8 cellular contexts compared by ENCODE assay signal in genomic region chr12:52119398-52120254, GRCh38. TPM values are rescaled to one million over a fixed set of nuclear protein-coding genes. Genes with fewer than 3 reads are reported as not detected.
DNase-seq lines count a peak whose midpoint lies in the region; ATAC-seq, FAIRE-seq and TF ChIP-seq lines count a peak whose summit lies in the region.

No MANE protein-coding gene starts in this region.

- no peak overlapping the region for H3K4me3 ChIP-seq in LNCaP clone FGC (ENCODE audit: low read depth, low read length)
- no peak overlapping the region for H3K4me3 ChIP-seq in WERI-Rb-1 (ENCODE audit: low read depth, low read length)
- H3K4me3 ChIP-seq in endothelial cell of umbilical vein (replicated peaks in 1 of 3; ENCODE audit: insufficient read depth in 1 of 3, low read depth in 1 of 3, low read length in 3 of 3), result no peak overlapping the region
- H3K4me3 ChIP-seq in parathyroid adenoma (ENCODE audit: low read depth, low read length), result peak overlapping the region; percentile 2

- H3K4me2 ChIP-seq in endothelial cell of umbilical vein (ENCODE audit: insufficient read depth, low read length) (no peak overlapping the region), parathyroid adenoma (ENCODE audit: low read length) (peak overlapping the region; percentile 43)

- H3K27me3 ChIP-seq in WERI-Rb-1 (ENCODE audit: insufficient read depth, low read depth, severe bottlenecking) (no peaks in the 10 kb centered on the region), endothelial cell of umbilical vein (ENCODE audit: control insufficient read depth in 2 of 2, insufficient read depth in 2 of 2, low read length in 2 of 2) (peaks cover 0 to 6% of the 10 kb centered on the region in 2 experiments), parathyroid adenoma (ENCODE audit: control insufficient read depth, insufficient read depth, low read length) (no peaks in the 10 kb centered on the region)

- H3K27ac ChIP-seq in WERI-Rb-1 (no peak overlapping the region), endothelial cell of umbilical vein (ENCODE audit: insufficient read depth, low read depth, low read length) (no peak overlapping the region), parathyroid adenoma (peak overlapping the region; percentile 99)

- no peaks in the 10 kb centered on the region for H3K9me3 ChIP-seq in WERI-Rb-1 (ENCODE audit: severe bottlenecking)
- H3K9me3 ChIP-seq in endothelial cell of umbilical vein (replicated peaks; ENCODE audit: control insufficient read depth, insufficient read depth, low read length), result no peaks in the 10 kb centered on the region
- H3K9me3 ChIP-seq in parathyroid adenoma (ENCODE audit: control insufficient read depth, low read length), result no peaks in the 10 kb centered on the region

- dilution Hi-C loops in endothelial cell of umbilical vein (cut with MboI; ENCODE audit: extremely low pct_ligation_motif_present, low sequenced_read_pairs), result no loop called here

- intact Hi-C loops in endothelial cell of umbilical vein (cut with micrococcal nuclease), result loop anchor here (1.0 to 10.0 kb wide), 3 partner anchors 50 to 885 kb away; partner anchors contain the start of genes ATG101 and EIF4B

- peak; percentile 42 for TF ChIP-seq CTCF in LNCaP clone FGC (IDR thresholded peaks at IDR 0.05; ENCODE audit: control insufficient read depth, extremely low read depth, insufficient read depth)
- TF ChIP-seq CTCF in WERI-Rb-1 (IDR thresholded peaks at IDR 0.05; ENCODE audit: low read depth, low read length), result peak; percentile 87
- TF ChIP-seq CTCF in endothelial cell of umbilical vein (IDR thresholded peaks at IDR 0.05; ENCODE audit: extremely low read depth in 1 of 2, insufficient read depth in 1 of 2, low read depth in 1 of 2, low read length in 2 of 2), result peak; percentile 65 to 88
- peak; percentile 82 for TF ChIP-seq CTCF in parathyroid adenoma (IDR thresholded peaks at IDR 0.05)

- POLR2A ChIA-PET in endothelial cell of umbilical vein (lab: Charles Lee), result interaction anchor here (0.7 kb wide), 1 partner anchor 75 kb away, joined by 4 read pairs; no protein-coding TSS in a partner anchor

- BruUV-seq in endothelial cell of umbilical vein (replicated peaks; lab: Mats Ljungman, UMichigan), result no TSS peak

- no peak overlapping the region for H3K9ac ChIP-seq in endothelial cell of umbilical vein (replicated peaks; ENCODE audit: extremely low read depth, insufficient read depth, low read length)
- no peak overlapping the region for H3K9ac ChIP-seq in parathyroid adenoma

- no peak for ATAC-seq in HG03521 (IDR thresholded peaks at IDR 0.05; ENCODE audit: unreplicated experiment)

- peaks cover 7% of the 10 kb centered on the region for H3K4me1 ChIP-seq in endothelial cell of umbilical vein (ENCODE audit: control insufficient read depth, extremely low read depth, insufficient read depth, low read length)
- peaks cover 46% of the 10 kb centered on the region for H3K4me1 ChIP-seq in parathyroid adenoma

- H2AFZ ChIP-seq in endothelial cell of umbilical vein (ENCODE audit: low read depth, low read length) (peak overlapping the region; percentile 58), parathyroid adenoma (peak overlapping the region; percentile 82)

- CTCF ChIA-PET in endothelial cell of umbilical vein (lab: Charles Lee), result interaction anchor here (0.6 to 5.1 kb wide), 15 partner anchors 8 to 93 kb away, joined by 3 to 99 read pairs (median 4); partner anchors contain the start of gene ATG101

- FAIRE-seq in endothelial cell of umbilical vein (lab: Jason Lieb, UNC), result peak; percentile 50

- DNase-seq in NCI-H1694 treated with DMSO at 0.1 percent for 48 hours (lab: John Stamatoyannopoulos, UW), result peak; percentile 7
- DNase-seq in NCI-H1694 (lab: John Stamatoyannopoulos, UW), result no peak
- no peak for DNase-seq in LNCaP clone FGC (ENCODE audit: low read depth)
- DNase-seq in WERI-Rb-1, result peak; percentile 68
- DNase-seq in endothelial cell of umbilical vein (ENCODE audit: low read depth, low spot score), result peak; percentile 35
- DNase-seq in cortex of kidney (lab: John Stamatoyannopoulos, UW), result no peak

- no peaks in the 10 kb centered on the region for H3K36me3 ChIP-seq in WERI-Rb-1
- no peaks in the 10 kb centered on the region for H3K36me3 ChIP-seq in endothelial cell of umbilical vein (ENCODE audit: control insufficient read depth in 2 of 2, extremely low read depth in 1 of 2, insufficient read depth in 2 of 2, low read length in 2 of 2)
- no peaks in the 10 kb centered on the region for H3K36me3 ChIP-seq in parathyroid adenoma (ENCODE audit: control insufficient read depth, insufficient read depth, low read length)

- TF ChIP-seq POLR2A in endothelial cell of umbilical vein (IDR thresholded peaks at IDR 0.05; ENCODE audit: low read depth, low read length), result no peak

- H4K20me1 ChIP-seq in endothelial cell of umbilical vein (replicated peaks; ENCODE audit: control insufficient read depth, extremely low read depth, insufficient read depth, low read length), result no peaks in the 10 kb centered on the region

- H3K79me2 ChIP-seq in endothelial cell of umbilical vein (ENCODE audit: control insufficient read depth, insufficient read depth, low read length) (no peaks in the 10 kb centered on the region), parathyroid adenoma (no peaks in the 10 kb centered on the region)

- H3K9me1 ChIP-seq in endothelial cell of umbilical vein (replicated peaks; ENCODE audit: control insufficient read depth, extremely low read depth, insufficient read depth, low read length), result no peaks in the 10 kb centered on the region

TF ChIP-seq in endothelial cell of umbilical vein, 7 proteins besides CTCF, POLR2A, EP300 and RAD21:
- TF ChIP-seq POLR2AphosphoS5 (IDR thresholded peaks at IDR 0.05; ENCODE audit: insufficient read depth, low read depth, low read length), result no peak
- TF ChIP-seq GATA2 (IDR thresholded peaks at IDR 0.05; ENCODE audit: insufficient read depth, insufficient read length, low read depth, low read length), result no peak
- no peak for TF ChIP-seq MYC (IDR thresholded peaks at IDR 0.05; ENCODE audit: low read depth, low read length)
- TF ChIP-seq MAX (IDR thresholded peaks at IDR 0.05; ENCODE audit: insufficient read depth, insufficient read length), result no peak
- TF ChIP-seq EZH2 (IDR thresholded peaks at IDR 0.05; ENCODE audit: borderline replicate concordance, low read depth, low read length, severe bottlenecking), result no peak
- no peak for TF ChIP-seq JUN (IDR thresholded peaks at IDR 0.05; ENCODE audit: borderline replicate concordance, insufficient read depth, insufficient read length, low read depth)
- TF ChIP-seq FOS (IDR thresholded peaks at IDR 0.05; ENCODE audit: borderline replicate concordance, insufficient read depth, low read length), result no peak

RNA-seq across cellular contexts. Expression of gene SMIM41, which starts 40.1 kb away (rescaled TPM):
- total RNA-seq in endothelial cell of umbilical vein, result not detected in 2 replicates
- not detected in 2 replicates for polyA plus RNA-seq in endothelial cell of umbilical vein
- not detected in 2 replicates for polyA plus RNA-seq in endothelial cell of umbilical vein (2011; cell fraction: cytosol; rRNA removed)
- not detected in 2 replicates for polyA plus RNA-seq in endothelial cell of umbilical vein (2011; cell fraction: nucleus; rRNA removed)
- not detected in 2 replicates for polyA plus RNA-seq in endothelial cell of umbilical vein (2012)
- polyA minus RNA-seq in endothelial cell of umbilical vein, result not detected in 2 replicates
- not detected for polyA minus RNA-seq in endothelial cell of umbilical vein (2011; cell fraction: cytosol; rRNA and poly(A)+ RNA removed)
- polyA minus RNA-seq in endothelial cell of umbilical vein (2011; cell fraction: nucleus; rRNA and poly(A)+ RNA removed), result not detected in 2 replicates

RNA-seq across cellular contexts. Expression of gene ATG101, which starts 49.8 kb away (rescaled TPM):
- 41.6 and 43.3 TPM in 2 replicates for total RNA-seq in endothelial cell of umbilical vein
- polyA plus RNA-seq in endothelial cell of umbilical vein, result 67.5 and 78.4 TPM in 2 replicates
- polyA plus RNA-seq in endothelial cell of umbilical vein (2011; cell fraction: cytosol; rRNA removed), result 82.7 and 95.4 TPM in 2 replicates
- polyA plus RNA-seq in endothelial cell of umbilical vein (2011; cell fraction: nucleus; rRNA removed), result 56.4 and 61.2 TPM in 2 replicates
- polyA plus RNA-seq in endothelial cell of umbilical vein (2012), result 48.8 and 54.3 TPM in 2 replicates
- polyA minus RNA-seq in endothelial cell of umbilical vein, result 51.6 and 70.4 TPM in 2 replicates
- 44.9 TPM for polyA minus RNA-seq in endothelial cell of umbilical vein (2011; cell fraction: cytosol; rRNA and poly(A)+ RNA removed)
- 18.7 and 25.5 TPM in 2 replicates for polyA minus RNA-seq in endothelial cell of umbilical vein (2011; cell fraction: nucleus; rRNA and poly(A)+ RNA removed)

Comparison
In these comparisons a context has a peak if more than half of its experiments do, and no peak if none do; other contexts are left out.
1. DNase-seq: peak in NCI-H1694 treated with DMSO at 0.1 percent for 48 hours (single experiment), WERI-Rb-1 (single experiment) and endothelial cell of umbilical vein (single experiment); none in NCI-H1694 (single experiment), LNCaP clone FGC (single experiment) and cortex of kidney (single experiment).
2. Peak in every context shown above with its lines, with median percentiles within 50 percentile points of each other: CTCF ChIP-seq.